ENCODE assay signal across 19 cellular contexts in genomic region chr11:120714448-120714847, GRCh38.
DNase-seq lines count a peak whose midpoint lies in the region; ATAC-seq and TF ChIP-seq lines count a peak whose summit lies in the region.
"Had no signal": no experiment of that assay in that cellular context is flagged by ENCODE, and none has a peak within 500 bp of the region (broad histone marks: within the 10 kb centered on the region; RNA-seq: fewer than 3 reads in every experiment).

No MANE protein-coding gene starts in this region.

- peaks cover 5 to 27% of the 10 kb centered on the region in 2 donors for H3K27me3 Mint-ChIP-seq in CD4-positive, alpha-beta memory T cell
- H3K27me3 Mint-ChIP-seq in activated CD4-positive, alpha-beta T cell treated with anti-CD3 and anti-CD28 coated beads for 36 hours: peaks cover 11% of the 10 kb centered on the region

- ATAC-seq in HG03432 (IDR thresholded peaks at IDR 0.05; ENCODE audit: unreplicated experiment): no peak
- no peak for ATAC-seq in activated CD4-positive, alpha-beta T cell treated with anti-CD3 and anti-CD28 coated beads for 36 hours
- ATAC-seq: Right ventricle myocardium inferior had no signal

- peaks cover 4 to 14% (median 10%) of the 10 kb centered on the region in 4 donors for H3K4me1 Mint-ChIP-seq in CD4-positive, alpha-beta memory T cell
- peaks cover 2% of the 10 kb centered on the region for H3K4me1 Mint-ChIP-seq in activated CD4-positive, alpha-beta T cell treated with anti-CD3 and anti-CD28 coated beads for 36 hours

- CTCF ChIA-PET in CD4-positive, alpha-beta memory T cell (lab: Charles Lee; ENCODE audit: partially characterized antibody): no interaction called here
- CTCF ChIA-PET in activated CD4-positive, alpha-beta T cell treated with anti-CD3 and anti-CD28 coated beads for 36 hours (lab: Charles Lee): interaction anchor here (1.5 kb wide), 1 partner anchor 55 kb away, joined by 4 read pairs; no protein-coding TSS in a partner anchor

- POLR2A ChIA-PET in CD4-positive, alpha-beta memory T cell (lab: Charles Lee; ENCODE audit: partially characterized antibody): no interaction called here
- POLR2A ChIA-PET in activated CD4-positive, alpha-beta T cell treated with anti-CD3 and anti-CD28 coated beads for 36 hours (lab: Charles Lee): no interaction called here

- TF ChIP-seq POLR2A in lower leg skin (IDR thresholded peaks at IDR 0.05): no peak

- 84 to 87% methylated on average over 3 of the region's 3 CpGs for WGBS in lower leg skin, 2 donors

- no peaks in the 10 kb centered on the region for H3K36me3 ChIP-seq in CD4-positive, alpha-beta memory T cell (ENCODE audit: insufficient read depth, low read length)

- DNase-seq in CD4-positive, alpha-beta memory T cell: no peak
- peak; percentile 13 for DNase-seq in LHCN-M2 (ENCODE audit: low read depth)
- peak; percentile 27 for DNase-seq in astrocyte of the spinal cord (ENCODE audit: low read depth, low spot score)
- peak; percentile 33 for DNase-seq in kidney glomerular epithelial cell (lab: John Stamatoyannopoulos, UW)
- DNase-seq in glomerular visceral epithelial cell (ENCODE audit: extremely low spot score): no peak
- DNase-seq in lower leg skin (ENCODE audit: low spot score in 2 of 2): no peak
- no peak for DNase-seq in activated CD4-positive, alpha-beta T cell treated with anti-CD3 and anti-CD28 coated beads for 36 hours
- DNase-seq: activated B cell treated with CpG ODN at 0.5 μM for 24 hours; activated effector memory CD4-positive, alpha-beta T cell treated with anti-CD3 and anti-CD28 coated beads, Interleukin-2, amount 50 U/mL, for 16 hours; amniotic stem cell; Calu3; Karpas-422; naive B cell; NCI-H1694 treated with DMSO at 0.1 percent for 48 hours; NCI-H446 had no signal

- H3K27me3 ChIP-seq in CD4-positive, alpha-beta memory T cell (ENCODE audit: insufficient read depth, low read length): no peaks in the 10 kb centered on the region

- H3K9me3 Mint-ChIP-seq in CD4-positive, alpha-beta memory T cell: no peaks in the 10 kb centered on the region
- no peaks in the 10 kb centered on the region for H3K9me3 Mint-ChIP-seq in activated CD4-positive, alpha-beta T cell treated with anti-CD3 and anti-CD28 coated beads for 36 hours (ENCODE audit: low read depth)
- H3K9me3 Mint-ChIP-seq: activated B cell treated with CpG ODN at 0.5 μM for 24 hours, GM23338, naive B cell had no signal

- peak overlapping the region in 5 of 8 donors; percentile 3 to 88 (median 7) for H3K4me3 Mint-ChIP-seq in CD4-positive, alpha-beta memory T cell
- no peak overlapping the region for H3K4me3 Mint-ChIP-seq in activated CD4-positive, alpha-beta T cell treated with anti-CD3 and anti-CD28 coated beads for 36 hours
- H3K4me3 Mint-ChIP-seq: GM23338 had no signal

- H3K4me1 ChIP-seq in CD4-positive, alpha-beta memory T cell (ENCODE audit: insufficient read depth, low read length): no peaks in the 10 kb centered on the region

- no peak overlapping the region for H3K4me3 ChIP-seq in CD4-positive, alpha-beta memory T cell (ENCODE audit: low read length in 2 of 2)
- no peak overlapping the region for H3K4me3 ChIP-seq in astrocyte of the spinal cord (ENCODE audit: low read depth, low read length)
- H3K4me3 ChIP-seq in lower leg skin (ENCODE audit: low read depth, poor library complexity, severe bottlenecking): no peak overlapping the region
- H3K4me3 ChIP-seq: GM23338, lung had no signal

- H3K27ac ChIP-seq in CD4-positive, alpha-beta memory T cell (ENCODE audit: low read depth, low read length): no peak overlapping the region

- H3K36me3 Mint-ChIP-seq in CD4-positive, alpha-beta memory T cell: no peaks in the 10 kb centered on the region
- no peaks in the 10 kb centered on the region for H3K36me3 Mint-ChIP-seq in activated CD4-positive, alpha-beta T cell treated with anti-CD3 and anti-CD28 coated beads for 36 hours (ENCODE audit: low read depth)
- H3K36me3 Mint-ChIP-seq: naive B cell had no signal

- in situ Hi-C loops in astrocyte of the spinal cord (cut with HindIII; ENCODE audit: low sequenced_read_pairs): no loop called here

- TF ChIP-seq CTCF in astrocyte of the spinal cord (IDR thresholded peaks at IDR 0.05; ENCODE audit: low read depth, low read length) (no peak), lower leg skin (IDR thresholded peaks at IDR 0.05) (no peak)

- intact Hi-C loops in CD4-positive, alpha-beta memory T cell (cut with micrococcal nuclease): no loop called here
- intact Hi-C loops in lower leg skin (cut with DNase I; ENCODE audit: low total_unique reads): no loop called here
- intact Hi-C loops in activated CD4-positive, alpha-beta T cell treated with anti-CD3 and anti-CD28 coated beads for 36 hours (cut with DNase I, micrococcal nuclease): no loop called here

- H3K27ac Mint-ChIP-seq in CD4-positive, alpha-beta memory T cell: no peak overlapping the region
- H3K27ac Mint-ChIP-seq in activated CD4-positive, alpha-beta T cell treated with anti-CD3 and anti-CD28 coated beads for 36 hours: no peak overlapping the region
- H3K27ac Mint-ChIP-seq: activated B cell treated with CpG ODN at 0.5 μM for 24 hours, GM23338 had no signal

- H3K9me3 ChIP-seq in CD4-positive, alpha-beta memory T cell (ENCODE audit: control insufficient read depth in 1 of 2, low read length in 2 of 2): no peaks in the 10 kb centered on the region

Comparison
In these comparisons a context has a peak if more than half of its experiments do, and no peak if none do; other contexts are left out.
1. DNase-seq: peak in LHCN-M2 (single experiment), astrocyte of the spinal cord (single experiment) and kidney glomerular epithelial cell (single experiment); none in CD4-positive, alpha-beta memory T cell (0 of 5), glomerular visceral epithelial cell (single experiment), lower leg skin (0 of 2) and activated CD4-positive, alpha-beta T cell treated with anti-CD3 and anti-CD28 coated beads for 36 hours (single experiment).